Comparison of ENCODE assay signal across 1 cellular context in genomic region chr2:151334082-151334815, GRCh38.
TF ChIP-seq lines count a peak whose summit lies in the region.

No MANE protein-coding gene starts in this region.

TF ChIP-seq in HepG2, 621 proteins besides CTCF, POLR2A, EP300 and RAD21 (continued from another document):
- TF ChIP-seq ZBTB34 (CRISPR knock-in tag; IDR thresholded peaks at IDR 0.05) (no peak), TFE3 (CRISPR knock-in tag; IDR thresholded peaks at IDR 0.05) (no peak), CSRNP1 (CRISPR knock-in tag; IDR thresholded peaks at IDR 0.05) (no peak), SP2 (CRISPR knock-in tag; IDR thresholded peaks at IDR 0.05) (no peak), SOX13 (IDR thresholded peaks at IDR 0.05) (no peak), SOX13 (CRISPR knock-in tag; conservative IDR thresholded peaks at IDR 0.05 in 1 of 2, IDR thresholded peaks at IDR 0.05 in 1 of 2) (peak in 1 of 2 experiments; percentile 24; a peak in 1 of 4 replicates), ZNF772 (CRISPR knock-in tag; IDR thresholded peaks at IDR 0.05) (no peak), FOSL2 (CRISPR knock-in tag; IDR thresholded peaks at IDR 0.05) (peak; percentile 57), FOXA3 (CRISPR knock-in tag; IDR thresholded peaks at IDR 0.05) (0 out of 2 replicates have a peak, but pooled peaks have one; percentile 20)
